11 cellular contexts compared by ENCODE assay signal in the genomic region with DNA sequence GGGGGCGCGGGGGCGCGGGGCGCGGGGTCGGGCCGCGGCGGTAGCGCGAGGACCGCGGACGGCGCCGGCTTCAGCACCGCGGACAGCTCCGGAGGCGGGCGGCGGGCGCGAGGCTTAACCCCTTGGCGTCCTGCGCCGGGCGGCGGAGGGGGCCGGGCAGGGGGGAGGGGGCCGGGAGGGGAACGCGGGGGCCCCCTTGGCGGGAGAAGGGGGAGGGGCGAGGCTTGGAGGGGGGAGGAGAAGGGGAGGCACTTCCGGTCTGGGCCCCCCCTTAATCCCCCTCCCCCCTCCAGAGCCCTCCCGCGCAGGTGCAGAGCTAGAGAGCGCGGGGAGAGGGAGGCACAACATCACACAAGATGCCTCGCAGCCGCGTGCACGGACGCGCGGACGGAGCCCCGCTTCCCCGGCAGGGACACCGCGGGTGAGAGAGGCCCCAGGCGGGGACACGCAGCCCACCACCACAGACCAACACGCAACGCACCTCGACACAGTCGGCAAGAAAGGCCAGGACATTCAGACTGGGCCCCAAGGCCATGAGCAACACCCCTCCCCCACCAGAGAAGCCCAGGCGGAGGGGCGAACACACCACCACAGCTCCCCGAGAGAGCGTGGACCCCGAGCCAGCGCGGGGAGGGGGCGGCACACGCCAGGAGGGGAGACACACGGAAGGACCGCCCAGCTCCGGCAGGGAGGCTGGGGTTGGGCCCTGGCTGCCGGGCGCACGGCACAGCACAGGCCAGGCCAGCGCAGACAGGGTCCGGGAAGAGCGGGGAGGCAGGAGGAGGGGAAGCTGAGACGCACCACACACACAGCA. TPM values are rescaled to one million over a fixed set of nuclear protein-coding genes. Genes with fewer than 3 reads are reported as not detected.
DNase-seq lines count a peak whose midpoint lies in the region; ATAC-seq, FAIRE-seq and TF ChIP-seq lines count a peak whose summit lies in the region.
"Had no signal": no experiment of that assay in that cellular context is flagged by ENCODE, and none has a peak within 500 bp of the region (broad histone marks: within the 10 kb centered on the region; RNA-seq: fewer than 3 reads in every experiment).

No MANE protein-coding gene starts in this region.

- CTCF ChIA-PET in GM12878 (lab: Yijun Ruan, JAX): no interaction called here

- in situ Hi-C loops in GM12878 (cut with MboI): no loop called here

- H3K4me2 ChIP-seq in GM12878 (ENCODE audit: control insufficient read depth, insufficient read depth): no peak overlapping the region

- TF ChIP-seq CTCF in GM12878 (IDR thresholded peaks at IDR 0.05 in 2 of 3, conservative IDR thresholded peaks at IDR 0.05 in 1 of 3; ENCODE audit: control insufficient read depth in 2 of 3, extremely low read depth in 1 of 3, insufficient read depth in 1 of 3, low read depth in 3 of 3, low read length in 3 of 3) (no peak), type B pancreatic cell (conservative IDR thresholded peaks at IDR 0.05) (no peak)

- TF ChIP-seq RAD21 in GM12878 (IDR thresholded peaks at IDR 0.05; ENCODE audit: insufficient read depth, low read depth, low read length): no peak

- no peaks in the 10 kb centered on the region for H3K4me1 Mint-ChIP-seq in type B pancreatic cell (ENCODE audit: unreplicated experiment)

- peak in 2 of 3 experiments; percentile 81 to 89 for DNase-seq in NCI-H1417 (lab: John Stamatoyannopoulos, UW)
- DNase-seq in NCI-H1417 treated with DMSO at 0.1 percent for 48 hours (lab: John Stamatoyannopoulos, UW): no peak
- peak; percentile 52 for DNase-seq in NCI-H1105 (lab: John Stamatoyannopoulos, UW)
- DNase-seq in GM12878 (ENCODE audit: low read depth, low spot score): no peak
- DNase-seq in GM12892 (ENCODE audit: insufficient read length): no peak
- no peak for DNase-seq in NCI-H526 treated with DMSO at 0.1 percent for 48 hours (lab: John Stamatoyannopoulos, UW)
- DNase-seq in type B pancreatic cell (ENCODE audit: extremely low spot score, unreplicated experiment): no peak

- RAD21 ChIA-PET in GM12878 (lab: Charles Lee; ENCODE audit: unreplicated experiment): no interaction called here

- no peak overlapping the region for H3K27ac ChIP-seq in GM12878 (ENCODE audit: control insufficient read depth, insufficient read depth)

- ATAC-seq in GM12878: no peak

- no peaks in the 10 kb centered on the region for H3K4me1 ChIP-seq in GM12878 (ENCODE audit: control insufficient read depth, insufficient read depth, low read length)
- H3K4me1 ChIP-seq in neuron (ENCODE audit: insufficient read depth, low read length): peaks cover 29% of the 10 kb centered on the region

- H3K27me3 ChIP-seq in GM12878 (replicated peaks in 1 of 2; ENCODE audit: control insufficient read depth in 2 of 2, insufficient read depth in 2 of 2, low read length in 1 of 2): no peaks in the 10 kb centered on the region; a peak in 1 of 4 replicates
- no peaks in the 10 kb centered on the region for H3K27me3 ChIP-seq in neuron (ENCODE audit: insufficient read depth, low read length)

- H3K79me2 ChIP-seq in GM12878 (ENCODE audit: control insufficient read depth, insufficient read depth, low read length): no peaks in the 10 kb centered on the region

- no peak overlapping the region for H3K27ac Mint-ChIP-seq in type B pancreatic cell

- H3K4me3 Mint-ChIP-seq in type B pancreatic cell: no peak overlapping the region

- SMC1A ChIA-PET in GM12878 (lab: Charles Lee; ENCODE audit: uncharacterized antibody, unreplicated experiment): no interaction called here

- H3K9ac ChIP-seq in GM12878 (ENCODE audit: control insufficient read depth, insufficient read depth, low read length): no peak overlapping the region

- TF ChIP-seq POLR2A in GM12878 (IDR thresholded peaks at IDR 0.05; ENCODE audit: low read depth, low read length) (no peak), GM12892 (IDR thresholded peaks at IDR 0.05; ENCODE audit: low read depth, low read length) (no peak)

- no peak overlapping the region for H3K4me3 ChIP-seq in GM12878
- peak overlapping the region; percentile 51 for H3K4me3 ChIP-seq in neuron (ENCODE audit: low read length)
- H3K4me3 ChIP-seq: lung had no signal

- WGBS in GM12878 (ENCODE audit: insufficient coverage, insufficient replicate concordance, low lambda C conversion rate, missing lambda C conversion rate): 33% methylated on average over 28 of the region's 78 CpGs

- H3K27me3 Mint-ChIP-seq in type B pancreatic cell: peaks cover 87% of the 10 kb centered on the region

- H3K9me3 Mint-ChIP-seq in type B pancreatic cell: no peaks in the 10 kb centered on the region

- TF ChIP-seq EP300 in GM12878 (IDR thresholded peaks at IDR 0.05; ENCODE audit: borderline replicate concordance in 1 of 2, control insufficient read depth in 1 of 2, low read depth in 2 of 2, low read length in 2 of 2): no peak

- no peaks in the 10 kb centered on the region for H3K36me3 ChIP-seq in GM12878 (ENCODE audit: control insufficient read depth in 2 of 2, insufficient read depth in 2 of 2, low read length in 1 of 2)
- H3K36me3 ChIP-seq in neuron (ENCODE audit: insufficient read depth, low read length): no peaks in the 10 kb centered on the region

- H2AFZ ChIP-seq in GM12878 (ENCODE audit: control insufficient read depth, low read depth, low read length) (no peak overlapping the region), neuron (ENCODE audit: low read depth, low read length) (peak overlapping the region; percentile 57)

- POLR2A ChIA-PET in GM12878 (lab: Charles Lee): no interaction called here

- intact Hi-C loops in GM12878 (cut with micrococcal nuclease; ENCODE audit: unreplicated experiment): no loop called here

- no TSS peak for BruUV-seq in GM12878 (replicated peaks; lab: Mats Ljungman, UMichigan)

- no peaks in the 10 kb centered on the region for H3K36me3 Mint-ChIP-seq in type B pancreatic cell

- H3K9me3 ChIP-seq in GM12878 (replicated peaks; ENCODE audit: control insufficient read depth, insufficient read depth, low read length) (no peaks in the 10 kb centered on the region), neuron (ENCODE audit: low read length) (no peaks in the 10 kb centered on the region)

- FAIRE-seq in GM12878 (lab: Jason Lieb, UNC) (no peak), GM12892 (lab: Jason Lieb, UNC) (no peak)
- FAIRE-seq: A204.1 had no signal

- no peaks in the 10 kb centered on the region; the same call in 1 of the 2 replicates for H4K20me1 ChIP-seq in GM12878 (ENCODE audit: control insufficient read depth, insufficient read depth)

RNA-seq across cellular contexts. Expression of a gene that starts 24.1 kb away (rescaled TPM):
- total RNA-seq in GM12878 (2013; cell fraction: nucleolus; rRNA removed): not detected in 2 replicates
- total RNA-seq in GM12878 (2014; rRNA removed) (not detected in 2 replicates), GM12878 (2014; rRNA removed; fragmentation: Illumina TruSeq; extraction: Trizol) (not detected in 2 replicates), GM12878 (2021) (not detected in 2 replicates), type B pancreatic cell (ENCODE audit: low replicate concordance) (0.38 and 7.8 TPM in 2 replicates)
- not detected for polyA plus RNA-seq in GM12878 (2011; ENCODE audit: low read depth)
- polyA plus RNA-seq in GM12878 (2011; rRNA removed) (not detected in 2 replicates), GM12878 (2014; fragmentation: Illumina TruSeq; extraction: Trizol) (not detected in 2 replicates), GM12878 (2014; fragmentation: Nextera tagmentation; extraction: Ambion mirVana) (not detected), GM12878 (2014; rRNA removed) (not detected in 2 replicates), GM12878 (2016; fragmentation: Nextera tagmentation; extraction: Ambion mirVana) (not detected)
- not detected in 2 replicates for polyA plus RNA-seq in GM12878 (2011; cell fraction: cytosol; rRNA removed)
- polyA plus RNA-seq in GM12878 (2011; cell fraction: nucleus; rRNA removed): 0.03 TPM in 1 of 2 replicates, not detected in the other
- not detected in 2 replicates for polyA plus RNA-seq in GM12878 (2012)
- polyA minus RNA-seq in GM12878 (2011; rRNA and poly(A)+ RNA removed): not detected in 2 replicates
- polyA minus RNA-seq in GM12878 (2011; cell fraction: cytosol; rRNA and poly(A)+ RNA removed): not detected in 2 replicates
- not detected in 2 replicates for polyA minus RNA-seq in GM12878 (2011; cell fraction: nucleus; rRNA and poly(A)+ RNA removed)
- not detected for polyA plus RNA-seq in GM12892 (2012; ENCODE audit: missing spikeins)

RNA-seq across cellular contexts. Expression of a gene that starts 27.7 kb away (rescaled TPM):
- total RNA-seq in GM12878 (2013; cell fraction: nucleolus; rRNA removed): 0.38 TPM in 1 of 2 replicates, not detected in the other
- not detected in 2 replicates for total RNA-seq in GM12878 (2014; rRNA removed)
- not detected in 2 replicates for total RNA-seq in GM12878 (2014; rRNA removed; fragmentation: Illumina TruSeq; extraction: Trizol)
- not detected in 2 replicates for total RNA-seq in GM12878 (2021)
- polyA plus RNA-seq in GM12878 (2011; ENCODE audit: low read depth): not detected
- polyA plus RNA-seq in GM12878 (2011; rRNA removed): not detected in 2 replicates
- polyA plus RNA-seq in GM12878 (2011; cell fraction: cytosol; rRNA removed): not detected in 2 replicates
- not detected in 2 replicates for polyA plus RNA-seq in GM12878 (2011; cell fraction: nucleus; rRNA removed)
- polyA plus RNA-seq in GM12878 (2012): not detected in 2 replicates
- not detected in 2 replicates for polyA plus RNA-seq in GM12878 (2014; fragmentation: Illumina TruSeq; extraction: Trizol)
- polyA plus RNA-seq in GM12878 (2014; fragmentation: Nextera tagmentation; extraction: Ambion mirVana): not detected
- 0.09 TPM in 1 of 2 replicates, not detected in the other for polyA plus RNA-seq in GM12878 (2014; rRNA removed)
- polyA plus RNA-seq in GM12878 (2016; fragmentation: Nextera tagmentation; extraction: Ambion mirVana): not detected
- polyA minus RNA-seq in GM12878 (2011; rRNA and poly(A)+ RNA removed): not detected in 2 replicates
- polyA minus RNA-seq in GM12878 (2011; cell fraction: cytosol; rRNA and poly(A)+ RNA removed): not detected in 2 replicates
- not detected in 2 replicates for polyA minus RNA-seq in GM12878 (2011; cell fraction: nucleus; rRNA and poly(A)+ RNA removed)
- polyA plus RNA-seq in GM12892 (2012; ENCODE audit: missing spikeins): not detected
- total RNA-seq in type B pancreatic cell (ENCODE audit: low replicate concordance): 4.2 and 5.9 TPM in 2 replicates

RNA-seq across cellular contexts. Expression of a gene that starts 46.2 kb away (rescaled TPM):
- not detected in 2 replicates for total RNA-seq in GM12878 (2013; cell fraction: nucleolus; rRNA removed)
- total RNA-seq in GM12878 (2014; rRNA removed): not detected in 2 replicates
- total RNA-seq in GM12878 (2014; rRNA removed; fragmentation: Illumina TruSeq; extraction: Trizol): not detected in 2 replicates
- 0.69 TPM in 1 of 2 replicates, not detected in the other for total RNA-seq in GM12878 (2021)
- polyA plus RNA-seq in GM12878 (2011; ENCODE audit: low read depth): not detected
- 0.36 TPM in 1 of 2 replicates, not detected in the other for polyA plus RNA-seq in GM12878 (2011; rRNA removed)
- polyA plus RNA-seq in GM12878 (2011; cell fraction: cytosol; rRNA removed): 0.55 and 0.59 TPM in 2 replicates
- 0.75 and 1.1 TPM in 2 replicates for polyA plus RNA-seq in GM12878 (2011; cell fraction: nucleus; rRNA removed)
- 0.60 TPM in 1 of 2 replicates, not detected in the other for polyA plus RNA-seq in GM12878 (2012)
- not detected in 2 replicates for polyA plus RNA-seq in GM12878 (2014; fragmentation: Illumina TruSeq; extraction: Trizol)
- not detected for polyA plus RNA-seq in GM12878 (2014; fragmentation: Nextera tagmentation; extraction: Ambion mirVana)
- polyA plus RNA-seq in GM12878 (2014; rRNA removed): not detected in 2 replicates
- not detected for polyA plus RNA-seq in GM12878 (2016; fragmentation: Nextera tagmentation; extraction: Ambion mirVana)
- polyA minus RNA-seq in GM12878 (2011; rRNA and poly(A)+ RNA removed): not detected in 2 replicates
- not detected in 2 replicates for polyA minus RNA-seq in GM12878 (2011; cell fraction: cytosol; rRNA and poly(A)+ RNA removed)
- not detected in 2 replicates for polyA minus RNA-seq in GM12878 (2011; cell fraction: nucleus; rRNA and poly(A)+ RNA removed)
- not detected for polyA plus RNA-seq in GM12892 (2012; ENCODE audit: missing spikeins)
- 1.8 and 3.7 TPM in 2 replicates for total RNA-seq in type B pancreatic cell (ENCODE audit: low replicate concordance)
- total RNA-seq: dermis microvascular lymphatic vessel endothelial cell had no signal

RNA-seq across cellular contexts. Expression of a gene that starts 55.8 kb away (rescaled TPM):
- not detected in 2 replicates for total RNA-seq in GM12878 (2013; cell fraction: nucleolus; rRNA removed)
- total RNA-seq in GM12878 (2014; rRNA removed): not detected in 2 replicates
- total RNA-seq in GM12878 (2014; rRNA removed; fragmentation: Illumina TruSeq; extraction: Trizol): not detected in 2 replicates
- not detected in 2 replicates for total RNA-seq in GM12878 (2021)
- not detected for polyA plus RNA-seq in GM12878 (2011; ENCODE audit: low read depth)
- 0.03 and 0.05 TPM in 2 replicates for polyA plus RNA-seq in GM12878 (2011; rRNA removed)
- 0.15 and 0.24 TPM in 2 replicates for polyA plus RNA-seq in GM12878 (2011; cell fraction: cytosol; rRNA removed)
- 0.49 and 0.66 TPM in 2 replicates for polyA plus RNA-seq in GM12878 (2011; cell fraction: nucleus; rRNA removed)
- polyA plus RNA-seq in GM12878 (2012): not detected in 2 replicates
- polyA plus RNA-seq in GM12878 (2014; fragmentation: Illumina TruSeq; extraction: Trizol): not detected in 2 replicates
- polyA plus RNA-seq in GM12878 (2014; fragmentation: Nextera tagmentation; extraction: Ambion mirVana): not detected
- polyA plus RNA-seq in GM12878 (2014; rRNA removed): 0.18 TPM in 1 of 2 replicates, not detected in the other
- polyA plus RNA-seq in GM12878 (2016; fragmentation: Nextera tagmentation; extraction: Ambion mirVana): not detected
- 0.10 and 0.15 TPM in 2 replicates for polyA minus RNA-seq in GM12878 (2011; rRNA and poly(A)+ RNA removed)
- not detected in 2 replicates for polyA minus RNA-seq in GM12878 (2011; cell fraction: cytosol; rRNA and poly(A)+ RNA removed)
- polyA minus RNA-seq in GM12878 (2011; cell fraction: nucleus; rRNA and poly(A)+ RNA removed): 0.29 TPM in 1 of 2 replicates, not detected in the other
- not detected for polyA plus RNA-seq in GM12892 (2012; ENCODE audit: missing spikeins)
- total RNA-seq in type B pancreatic cell (ENCODE audit: low replicate concordance): 0.68 TPM in 1 of 2 replicates, not detected in the other
- total RNA-seq: dermis microvascular lymphatic vessel endothelial cell had no signal

Comparison
In these comparisons a context has a peak if more than half of its experiments do, and no peak if none do; other contexts are left out.
1. DNase-seq: peak in NCI-H1417 (2 of 3) and NCI-H1105 (single experiment); none in NCI-H1417 treated with DMSO at 0.1 percent for 48 hours (single experiment), GM12878 (single experiment), GM12892 (single experiment), NCI-H526 treated with DMSO at 0.1 percent for 48 hours (single experiment) and type B pancreatic cell (single experiment).